ENCODE assay signal across 12 cellular contexts in the genomic region with DNA sequence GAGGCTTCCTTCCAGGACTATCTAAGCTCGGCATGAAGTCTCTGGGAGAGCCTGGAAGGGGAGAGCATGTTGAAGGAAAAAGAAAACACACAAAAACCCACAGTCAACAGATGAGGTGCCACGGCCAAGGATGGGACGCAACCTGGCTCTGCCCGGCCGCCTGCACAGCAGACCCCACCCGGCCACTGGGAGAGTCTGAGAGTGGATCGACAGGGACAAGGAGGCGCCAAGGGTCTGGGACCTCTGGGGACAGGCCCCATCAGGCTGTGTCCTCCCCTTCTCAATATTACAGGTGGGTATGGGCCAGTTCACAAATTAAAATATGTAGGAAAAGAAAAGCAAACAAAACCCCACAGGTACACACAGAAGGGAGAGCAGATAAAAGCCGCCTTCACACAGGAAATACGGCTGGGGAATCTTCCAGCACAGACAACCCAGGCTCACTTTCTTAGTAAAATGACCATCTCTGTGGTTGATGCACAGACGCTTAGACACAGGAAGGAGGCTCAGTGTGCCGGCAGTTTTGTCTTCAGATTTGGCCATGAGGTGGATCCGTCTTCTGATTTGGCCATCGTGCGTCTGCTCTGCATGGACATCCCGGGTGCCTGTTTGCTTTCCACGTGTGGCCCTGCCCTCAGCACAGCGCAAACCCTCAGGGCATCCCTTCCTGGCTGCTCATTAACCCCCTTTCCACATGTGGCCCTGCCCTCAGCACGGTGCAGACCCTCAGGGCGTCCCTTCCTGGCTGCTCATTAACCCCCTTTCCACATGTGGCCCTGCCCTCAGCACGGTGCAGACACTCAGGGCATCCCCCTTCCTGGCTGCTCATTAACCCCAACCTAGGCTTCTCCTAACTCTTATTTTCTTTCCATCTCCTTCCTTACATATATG.
DNase-seq lines count a peak whose midpoint lies in the region; ATAC-seq lines count a peak whose summit lies in the region.
"Had no signal": no experiment of that assay in that cellular context is flagged by ENCODE, and none has a peak within 500 bp of the region (broad histone marks: within the 10 kb centered on the region; RNA-seq: fewer than 3 reads in every experiment).

No MANE protein-coding gene starts in this region.

- H3K18ac ChIP-seq in mesendoderm (ENCODE audit: low read length), result no peak overlapping the region

- no peaks in the 10 kb centered on the region for H3K79me1 ChIP-seq in mesendoderm (ENCODE audit: low read length)

- H3K27ac ChIP-seq in mesendoderm (ENCODE audit: low read depth, low read length), result no peak overlapping the region
- H3K27ac ChIP-seq: thoracic aorta had no signal

- peak; percentile 70 for ATAC-seq in GM18520 (IDR thresholded peaks at IDR 0.05; ENCODE audit: unreplicated experiment)
- peak; percentile 75 for ATAC-seq in GM21381 (IDR thresholded peaks at IDR 0.05; ENCODE audit: unreplicated experiment)
- peak; percentile 50 for ATAC-seq in HG03108 (IDR thresholded peaks at IDR 0.05; ENCODE audit: unreplicated experiment)
- peak; percentile 62 for ATAC-seq in effector memory CD8-positive, alpha-beta T cell (replicated peaks)

- H4K8ac ChIP-seq in mesendoderm (ENCODE audit: low read depth, low read length), result no peak overlapping the region

- no peak overlapping the region for H3K23ac ChIP-seq in mesendoderm (ENCODE audit: low read length)

- H4K5ac ChIP-seq in mesendoderm (ENCODE audit: low read length), result no peak overlapping the region

- no peak overlapping the region for H2BK5ac ChIP-seq in mesendoderm (ENCODE audit: low read length)

- no peaks in the 10 kb centered on the region for H3K36me3 ChIP-seq in mesendoderm (ENCODE audit: control insufficient read depth, insufficient read depth, low read length)
- H3K36me3 ChIP-seq: thoracic aorta had no signal

- H2BK120ac ChIP-seq in mesendoderm (ENCODE audit: low read depth, low read length), result no peak overlapping the region

- peaks cover 3% of the 10 kb centered on the region for H3K36me3 Mint-ChIP-seq in effector memory CD8-positive, alpha-beta T cell (ENCODE audit: insufficient read depth)

- WGBS in mesendoderm (ENCODE audit: extremely low coverage, insufficient coverage, low lambda C conversion rate), result no CpG with 5 or more reads among the region's 21 CpGs

- H3K27me3 ChIP-seq in mesendoderm (ENCODE audit: insufficient read depth, low read length, poor library complexity), result no peaks in the 10 kb centered on the region

- H3K9me3 Mint-ChIP-seq in effector memory CD8-positive, alpha-beta T cell, result no peaks in the 10 kb centered on the region
- H3K9me3 Mint-ChIP-seq: endodermal cell had no signal

- no peak overlapping the region for H2AK5ac ChIP-seq in mesendoderm (ENCODE audit: low read length)

- peaks cover 28 to 33% of the 10 kb centered on the region in 2 donors for H3K4me1 Mint-ChIP-seq in effector memory CD8-positive, alpha-beta T cell (ENCODE audit: low read depth in 2 of 2)

- no peaks in the 10 kb centered on the region for H3K4me1 ChIP-seq in mesendoderm (ENCODE audit: control insufficient read depth, low read depth, low read length)

- H3K4me3 Mint-ChIP-seq in effector memory CD8-positive, alpha-beta T cell, result peak overlapping the region in 1 of 2 donors; percentile 56
- H3K4me3 Mint-ChIP-seq: endodermal cell had no signal

- no peaks in the 10 kb centered on the region for H3K27me3 Mint-ChIP-seq in effector memory CD8-positive, alpha-beta T cell

- H3K4me2 ChIP-seq in mesendoderm (ENCODE audit: low read length), result no peak overlapping the region

- no peak overlapping the region for H2BK15ac ChIP-seq in mesendoderm (replicated peaks; ENCODE audit: low read depth)

- H3K9ac ChIP-seq in mesendoderm (ENCODE audit: low read length), result no peak overlapping the region

- H3K4ac ChIP-seq in mesendoderm (ENCODE audit: low read depth, low read length), result no peak overlapping the region

- no peak overlapping the region for H3K56ac ChIP-seq in mesendoderm (ENCODE audit: low read length)

- no peak overlapping the region for H3K27ac Mint-ChIP-seq in effector memory CD8-positive, alpha-beta T cell
- H3K27ac Mint-ChIP-seq: endodermal cell had no signal

- no peak overlapping the region for H3K4me3 ChIP-seq in mesendoderm (ENCODE audit: low read length)
- H3K4me3 ChIP-seq: thoracic aorta had no signal

- no peak for DNase-seq in effector memory CD8-positive, alpha-beta T cell
- DNase-seq in OCI-M1 (lab: John Stamatoyannopoulos, UW) (no peak), mesendoderm (no peak), cerebellar cortex (ENCODE audit: low spot score) (no peak), NCI-H446 treated with DMSO at 0.1 percent for 48 hours (lab: John Stamatoyannopoulos, UW) (no peak)
- DNase-seq: DMS79 treated with DMSO at 0.1 percent for 48 hours, endodermal cell, NCI-H526 had no signal

- no peaks in the 10 kb centered on the region for H3K79me2 ChIP-seq in mesendoderm (ENCODE audit: control insufficient read depth, insufficient read depth, low read length)
